Comparison of ENCODE assay signal across 8 cellular contexts in the genomic region with DNA sequence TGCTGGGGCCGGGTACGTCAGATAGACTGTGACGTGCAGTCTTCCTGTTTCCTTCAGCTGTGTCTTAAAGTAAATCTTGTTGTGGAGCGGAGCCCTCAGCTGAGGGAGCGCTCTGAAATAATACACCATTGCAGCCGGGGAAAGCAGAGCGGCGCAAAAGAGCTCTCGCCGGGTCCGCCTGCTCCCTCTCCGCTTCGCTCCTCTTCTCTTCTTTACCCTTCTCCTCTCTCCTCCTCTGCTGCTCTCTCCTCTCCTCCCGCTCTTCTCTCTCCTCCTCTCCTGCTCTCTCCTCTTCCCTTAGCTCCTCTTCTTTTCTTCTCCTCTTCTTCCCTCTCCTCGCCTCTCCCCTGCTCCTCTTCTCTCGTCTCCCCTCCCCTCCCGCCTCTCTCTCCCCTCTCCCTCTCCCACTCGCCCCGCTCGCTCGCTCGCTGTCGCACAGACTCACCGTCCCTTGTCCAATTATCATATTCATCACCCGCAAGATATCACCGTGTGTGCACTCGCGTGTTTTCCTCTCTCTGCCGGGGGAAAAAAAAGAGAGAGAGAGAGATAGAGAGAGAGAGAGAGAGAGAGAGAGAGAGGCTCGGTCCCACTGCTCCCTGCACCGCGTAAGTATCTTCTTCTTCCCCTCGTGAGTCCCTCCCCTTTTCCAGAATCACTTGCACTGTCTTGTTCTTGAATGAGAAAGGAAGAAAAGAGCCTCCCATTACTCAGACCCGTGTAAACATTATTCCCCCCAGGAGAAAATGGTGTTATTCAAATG. TPM values are rescaled to one million over a fixed set of nuclear protein-coding genes. Genes with fewer than 3 reads are reported as not detected.
DNase-seq lines count a peak whose midpoint lies in the region; ATAC-seq and TF ChIP-seq lines count a peak whose summit lies in the region.

A gene with protein sequence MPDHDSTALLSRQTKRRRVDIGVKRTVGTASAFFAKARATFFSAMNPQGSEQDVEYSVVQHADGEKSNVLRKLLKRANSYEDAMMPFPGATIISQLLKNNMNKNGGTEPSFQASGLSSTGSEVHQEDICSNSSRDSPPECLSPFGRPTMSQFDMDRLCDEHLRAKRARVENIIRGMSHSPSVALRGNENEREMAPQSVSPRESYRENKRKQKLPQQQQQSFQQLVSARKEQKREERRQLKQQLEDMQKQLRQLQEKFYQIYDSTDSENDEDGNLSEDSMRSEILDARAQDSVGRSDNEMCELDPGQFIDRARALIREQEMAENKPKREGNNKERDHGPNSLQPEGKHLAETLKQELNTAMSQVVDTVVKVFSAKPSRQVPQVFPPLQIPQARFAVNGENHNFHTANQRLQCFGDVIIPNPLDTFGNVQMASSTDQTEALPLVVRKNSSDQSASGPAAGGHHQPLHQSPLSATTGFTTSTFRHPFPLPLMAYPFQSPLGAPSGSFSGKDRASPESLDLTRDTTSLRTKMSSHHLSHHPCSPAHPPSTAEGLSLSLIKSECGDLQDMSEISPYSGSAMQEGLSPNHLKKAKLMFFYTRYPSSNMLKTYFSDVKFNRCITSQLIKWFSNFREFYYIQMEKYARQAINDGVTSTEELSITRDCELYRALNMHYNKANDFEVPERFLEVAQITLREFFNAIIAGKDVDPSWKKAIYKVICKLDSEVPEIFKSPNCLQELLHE (plus strand): TSS at position 98 of the 763 bp plus-strand sequence. CDS start 8,563 bp downstream, outside the sequence.

- H4K8ac ChIP-seq in neuronal stem cell (ENCODE audit: low read depth, low read length), result no peak within 1 kb of the TSS

- ATAC-seq in GM21447 (IDR thresholded peaks at IDR 0.05; ENCODE audit: unreplicated experiment), result peak; percentile 71
- ATAC-seq in aorta (ENCODE audit: low FRiP score), result peak; percentile 91

- H3K4me1 ChIP-seq in HUES6 (ENCODE audit: control insufficient read depth, insufficient read depth, low read length), result peaks cover 50% of the 10 kb centered on the region
- peaks cover 37% of the 10 kb centered on the region for H3K4me1 ChIP-seq in OCI-LY1 (ENCODE audit: insufficient read depth, low read length, severe bottlenecking)
- peaks cover 30 to 32% of the 10 kb centered on the region in 2 donors for H3K4me1 ChIP-seq in neuronal stem cell (ENCODE audit: control insufficient read depth in 2 of 2, insufficient read depth in 1 of 2, low read depth in 1 of 2, low read length in 2 of 2)
- no peaks in the 10 kb centered on the region for H3K4me1 ChIP-seq in aorta (ENCODE audit: control insufficient read depth in 1 of 2, insufficient read depth in 2 of 2, low read length in 2 of 2)

- H3K9ac ChIP-seq in HUES6 (ENCODE audit: low read length) (peak within 1 kb of the TSS; percentile 13), OCI-LY1 (ENCODE audit: low read length) (peak within 1 kb of the TSS; percentile 85), neuronal stem cell (ENCODE audit: low read depth, low read length, poor library complexity) (peak within 1 kb of the TSS; percentile 26)

- no peak within 1 kb of the TSS for H2BK120ac ChIP-seq in neuronal stem cell (ENCODE audit: low read depth, low read length)

- H2BK12ac ChIP-seq in neuronal stem cell (ENCODE audit: low read length), result no peak within 1 kb of the TSS

- H3K27me3 ChIP-seq in HUES6 (ENCODE audit: control insufficient read depth, insufficient read depth, low read length) (peaks cover 76% of the 10 kb centered on the region), OCI-LY1 (ENCODE audit: insufficient read depth, low read length) (no peaks in the 10 kb centered on the region; the same call in 1 of the 2 replicates), neuronal stem cell (ENCODE audit: control insufficient read depth in 3 of 3, insufficient read depth in 3 of 3, low read depth in 1 of 3, low read length in 3 of 3) (peaks cover 12 to 51% (median 41%) of the 10 kb centered on the region in 3 experiments), aorta (ENCODE audit: control insufficient read depth in 1 of 2, insufficient read depth in 2 of 2, low read length in 1 of 2) (no peaks in the 10 kb centered on the region)

- no peak within 1 kb of the TSS for H4K91ac ChIP-seq in neuronal stem cell (ENCODE audit: low read depth, low read length, poor library complexity)

- peaks cover 25% of the 10 kb centered on the region for H3K79me2 ChIP-seq in OCI-LY1 (ENCODE audit: insufficient read depth, low read length)

- H2AK5ac ChIP-seq in neuronal stem cell (ENCODE audit: low read depth, low read length), result no peak within 1 kb of the TSS

- H3K4me2 ChIP-seq in OCI-LY1 (ENCODE audit: low read length) (peak within 1 kb of the TSS; percentile 85), neuronal stem cell (ENCODE audit: insufficient read depth, low read length, poor library complexity, severe bottlenecking) (peak within 1 kb of the TSS; percentile 90)

- no peaks in the 10 kb centered on the region for H3F3A ChIP-seq in OCI-LY1 (ENCODE audit: insufficient read depth, low read length)

- no peaks in the 10 kb centered on the region for H3K9me2 ChIP-seq in OCI-LY1 (ENCODE audit: low read depth, low read length)

- intact Hi-C loops in head of caudate nucleus (cut with DNase I) (loop anchor here (10.0 kb wide), 1 partner anchor 103 kb away; no protein-coding TSS in a partner anchor), aorta (cut with DNase I) (no loop called here)

- no peaks in the 10 kb centered on the region for H3K9me3 ChIP-seq in HUES6 (ENCODE audit: control insufficient read depth, insufficient read depth, low read depth, low read length)
- H3K9me3 ChIP-seq in OCI-LY1 (ENCODE audit: low read length), result no peaks in the 10 kb centered on the region
- no peaks in the 10 kb centered on the region for H3K9me3 ChIP-seq in neuronal stem cell (replicated peaks in 1 of 2; ENCODE audit: control insufficient read depth in 2 of 2, insufficient read depth in 1 of 2, low read depth in 1 of 2, low read length in 2 of 2)
- H3K9me3 ChIP-seq in aorta (ENCODE audit: control insufficient read depth, low read length), result no peaks in the 10 kb centered on the region

- no peak within 1 kb of the TSS for H3K14ac ChIP-seq in neuronal stem cell (ENCODE audit: low read length)

- peaks cover 3% of the 10 kb centered on the region for H3K79me1 ChIP-seq in neuronal stem cell (ENCODE audit: low read depth, low read length)

- H3K4me3 ChIP-seq in HUES6 (ENCODE audit: low read depth, low read length) (peak within 1 kb of the TSS; percentile 82), OCI-LY1 (ENCODE audit: low read depth, low read length, poor library complexity, severe bottlenecking) (peak within 1 kb of the TSS; percentile 72), neuronal stem cell (ENCODE audit: low read length in 2 of 2) (peak within 1 kb of the TSS; percentile 70 to 83), aorta (ENCODE audit: low read length in 2 of 2) (peak within 1 kb of the TSS; percentile 70 to 72)

- H2BK15ac ChIP-seq in neuronal stem cell (ENCODE audit: low read length), result no peak within 1 kb of the TSS

- H3K23ac ChIP-seq in neuronal stem cell (ENCODE audit: low read depth, low read length, poor library complexity), result no peak within 1 kb of the TSS

- no peaks in the 10 kb centered on the region for H3K36me3 ChIP-seq in HUES6 (ENCODE audit: control insufficient read depth, insufficient read depth, low read length)
- no peaks in the 10 kb centered on the region for H3K36me3 ChIP-seq in OCI-LY1 (ENCODE audit: insufficient read depth, low read length)
- H3K36me3 ChIP-seq in neuronal stem cell (replicated peaks in 1 of 2; ENCODE audit: control insufficient read depth in 2 of 2, insufficient read depth in 2 of 2, low read length in 2 of 2), result no peaks in the 10 kb centered on the region
- no peaks in the 10 kb centered on the region for H3K36me3 ChIP-seq in aorta (ENCODE audit: control insufficient read depth in 1 of 2, insufficient read depth in 2 of 2, low read length in 1 of 2)

- DNase-seq in D341Med (ENCODE audit: low spot score) (peak; percentile 85), amniotic epithelial cell (ENCODE audit: low read depth) (peak; percentile 87), head of caudate nucleus (peak; percentile 66 to 92 (median 86)), neuronal stem cell (ENCODE audit: low spot score) (peak; percentile 83), aorta (peak; percentile 83 to 89)

- no peaks in the 10 kb centered on the region for H4K20me1 ChIP-seq in OCI-LY1 (ENCODE audit: insufficient read depth, low read length)

- H3K27ac ChIP-seq in HUES6 (ENCODE audit: low read depth, low read length), result no peak within 1 kb of the TSS
- H3K27ac ChIP-seq in OCI-LY1 (ENCODE audit: low read depth, low read length, poor library complexity, severe bottlenecking), result peak within 1 kb of the TSS; percentile 93
- peak within 1 kb of the TSS; percentile 86 for H3K27ac ChIP-seq in neuronal stem cell (replicated peaks; ENCODE audit: low read length)
- no peak within 1 kb of the TSS for H3K27ac ChIP-seq in aorta (ENCODE audit: low read depth in 1 of 2, low read length in 2 of 2)

- peak within 1 kb of the TSS; percentile 9; the same call in 1 of the 2 replicates for H2AFZ ChIP-seq in OCI-LY1 (ENCODE audit: low read length)
- peak within 1 kb of the TSS; percentile 92 for H2AFZ ChIP-seq in neuronal stem cell (ENCODE audit: low read length)

- H3K18ac ChIP-seq in neuronal stem cell (ENCODE audit: low read length), result peak within 1 kb of the TSS; percentile 68

- no peak within 1 kb of the TSS for H3K4ac ChIP-seq in neuronal stem cell (ENCODE audit: low read length)

- no peak within 1 kb of the TSS for H2BK5ac ChIP-seq in neuronal stem cell (ENCODE audit: low read length)

- no CpG with 5 or more reads among the region's 34 CpGs for WGBS in neuronal stem cell (ENCODE audit: extremely low coverage in 2 of 2, insufficient read length in 2 of 2, insufficient replicate concordance in 1 of 2), 2 donors
- WGBS in aorta, 2 donors, result 1% methylated on average over 32 to 34 of the region's 34 CpGs

- TF ChIP-seq CTCF in OCI-LY1 (IDR thresholded peaks at IDR 0.05; ENCODE audit: low read length), result 0 out of 2 replicates have a peak, but pooled peaks have one; percentile 8

RNA-seq across cellular contexts. Expression of the gene that starts here (rescaled TPM):
- polyA plus RNA-seq in neuronal stem cell (2013, experiment 1 of 2), result 2.1 TPM
- polyA plus RNA-seq in neuronal stem cell (2013, experiment 2 of 2), result 2.3 TPM
- 1 to 10 TPM; 2.5 to 2.6 TPM for total RNA-seq in aorta
- polyA plus RNA-seq in aorta, result 1 to 10 TPM in 1 of 2 donors, not detected in 1; 1.5 TPM

Comparison
In these comparisons a context has a peak if more than half of its experiments do, and no peak if none do; other contexts are left out.
1. H3K27ac ChIP-seq: peak in OCI-LY1 (single experiment) and neuronal stem cell (single experiment); none in HUES6 (single experiment) and aorta (0 of 2).
2. H3K9ac ChIP-seq: peak in every context shown above with its lines; median percentile 85 in OCI-LY1; 26 in neuronal stem cell; 13 in HUES6.
3. Peak in every context shown above with its lines, with median percentiles within 50 percentile points of each other: DNase-seq and H3K4me3 ChIP-seq.